In the genomic region with DNA sequence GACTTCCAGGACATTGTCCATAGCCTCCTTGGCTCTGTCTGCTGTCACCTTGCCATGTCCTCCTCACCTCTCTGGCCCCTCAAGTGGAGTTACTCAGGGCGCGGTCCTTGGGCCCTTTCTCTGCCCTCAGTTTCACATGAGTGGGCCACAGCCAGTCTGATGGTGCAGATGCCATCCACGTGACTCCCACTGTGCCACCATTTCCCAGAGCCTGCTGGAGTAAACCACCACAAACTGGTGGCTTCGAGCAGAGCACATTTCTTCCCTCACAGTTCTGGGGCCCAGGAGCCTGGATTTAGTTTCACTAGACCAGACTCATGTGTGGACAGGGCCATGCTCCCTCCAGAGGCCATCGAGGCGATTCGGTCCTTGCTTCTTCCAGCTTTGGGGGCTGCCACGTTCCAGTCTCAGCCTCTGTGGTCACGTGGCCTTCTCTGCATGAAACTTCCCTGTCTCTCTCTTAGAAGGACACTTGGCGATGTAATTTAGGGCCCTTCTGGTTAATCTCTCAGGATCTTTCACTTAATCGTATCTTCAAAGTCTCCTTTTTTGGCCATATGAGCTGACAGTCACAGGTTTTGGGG, we compare ENCODE assay signal across 21 cellular contexts. TPM values are rescaled to one million over a fixed set of nuclear protein-coding genes. Genes with fewer than 3 reads are reported as not detected.
DNase-seq lines count a peak whose midpoint lies in the region; ATAC-seq and TF ChIP-seq lines count a peak whose summit lies in the region.
"Had no signal": no experiment of that assay in that cellular context is flagged by ENCODE, and none has a peak within 500 bp of the region (broad histone marks: within the 10 kb centered on the region; RNA-seq: fewer than 3 reads in every experiment).

No MANE protein-coding gene starts in this region.

- H3K4me2 ChIP-seq in PC-3 (ENCODE audit: low read length) = no peak overlapping the region
- H3K4me2 ChIP-seq: A549, hepatocyte had no signal

- no peak overlapping the region for H3K27ac ChIP-seq in PC-3 (ENCODE audit: low read length)
- H3K27ac ChIP-seq: A549, hepatocyte, transverse colon had no signal

- no peaks in the 10 kb centered on the region for H3K9me2 ChIP-seq in PC-3 (replicated peaks; ENCODE audit: low read length)

- ATAC-seq in stimulated activated naive CD8-positive, alpha-beta T cell treated with anti-CD3 and anti-CD28 coated beads, Interleukin-15, Interleukin-2, amounts not matched to agents 100 U/mL and 50 U/mL, for 24 hours = peak; percentile 5
- no peak for ATAC-seq in stimulated activated naive CD8-positive, alpha-beta T cell treated with anti-CD3 and anti-CD28 coated beads, Interleukin-15, amount 100 ng/mL, for 72 hours
- ATAC-seq in PC-3 = no peak
- ATAC-seq: A549 had no signal

- no peak for TF ChIP-seq CTCF in PC-3 (conservative IDR thresholded peaks at IDR 0.05; ENCODE audit: low read depth, low read length)

- no peaks in the 10 kb centered on the region for H3K4me1 ChIP-seq in PC-3 (ENCODE audit: insufficient read depth, low read length)
- H3K4me1 ChIP-seq: A549, transverse colon had no signal

- intact Hi-C loops in PC-3 (cut with micrococcal nuclease) = no loop called here

- POLR2A ChIA-PET in PC-3 (lab: Charles Lee; ENCODE audit: unreplicated experiment) = no interaction called here

- H3K4me3 ChIP-seq in PC-3 (ENCODE audit: low read length) = no peak overlapping the region
- H3K4me3 ChIP-seq: A549, hepatocyte, transverse colon had no signal

- no peak overlapping the region for H3K4me3 Mint-ChIP-seq in stimulated activated naive CD8-positive, alpha-beta T cell treated with anti-CD3 and anti-CD28 coated beads, Interleukin-15, amount 100 ng/mL, for 72 hours
- peak overlapping the region; percentile 74 to 96 (median 89) for H3K4me3 Mint-ChIP-seq in IgD-negative memory B cell
- H3K4me3 Mint-ChIP-seq: CD4-positive, alpha-beta T cell; neural crest cell; T-helper 1 cell treated with Interleukin-12 subunit alpha and Interleukin-12 subunit beta and Interleukin-4 antibody, amounts not matched to agents 30 μg/mL and 1 μg/mL, for 36 hours had no signal

- no peaks in the 10 kb centered on the region for H3F3A ChIP-seq in PC-3 (ENCODE audit: low read length, unreplicated experiment)

- peaks cover 11% of the 10 kb centered on the region; the same call in 1 of the 2 replicates for H3K36me3 ChIP-seq in PC-3 (ENCODE audit: low read depth, low read length)

- no peaks in the 10 kb centered on the region for H4K20me1 ChIP-seq in PC-3 (ENCODE audit: low read length)

- peak overlapping the region in 1 of 2 donors; percentile 76 for H3K27ac Mint-ChIP-seq in stimulated activated naive CD8-positive, alpha-beta T cell treated with anti-CD3 and anti-CD28 coated beads, Interleukin-15, amount 100 ng/mL, for 72 hours
- H3K27ac Mint-ChIP-seq in IgD-negative memory B cell = peak overlapping the region; percentile 97 to 99 (median 99)
- H3K27ac Mint-ChIP-seq: CD4-positive, alpha-beta T cell; T-helper 1 cell treated with Interleukin-12 subunit alpha and Interleukin-12 subunit beta and Interleukin-4 antibody, amounts not matched to agents 30 μg/mL and 1 μg/mL, for 36 hours had no signal

- no peak overlapping the region for H3K9ac ChIP-seq in PC-3 (ENCODE audit: low read length)

- H3K9me3 Mint-ChIP-seq in stimulated activated naive CD8-positive, alpha-beta T cell treated with anti-CD3 and anti-CD28 coated beads, Interleukin-15, amount 100 ng/mL, for 72 hours = no peaks in the 10 kb centered on the region
- peaks cover 0 to 2% (median 0%) of the 10 kb centered on the region in 3 donors for H3K9me3 Mint-ChIP-seq in IgD-negative memory B cell
- H3K9me3 Mint-ChIP-seq: CD4-positive, alpha-beta T cell; neural crest cell; T-helper 1 cell treated with Interleukin-12 subunit alpha and Interleukin-12 subunit beta and Interleukin-4 antibody, amounts not matched to agents 30 μg/mL and 1 μg/mL, for 36 hours had no signal

- no TSS peak for BruUV-seq in PC-3 (replicated peaks; lab: Mats Ljungman, UMichigan)

- CTCF ChIA-PET in PC-3 (lab: Charles Lee) = no interaction called here

- DNase-seq in stimulated activated naive CD8-positive, alpha-beta T cell treated with anti-CD3 and anti-CD28 coated beads, Interleukin-15, Interleukin-2, amounts not matched to agents 100 U/mL and 50 U/mL, for 24 hours = no peak
- no peak for DNase-seq in stimulated activated naive CD8-positive, alpha-beta T cell treated with anti-CD3 and anti-CD28 coated beads, Interleukin-15, amount 100 ng/mL, for 72 hours
- DNase-seq in germinal center (ENCODE audit: low spot score) = peak; percentile 40
- no peak for DNase-seq in dedifferentiated amniotic fluid mesenchymal stem cell (ENCODE audit: extremely low spot score)
- no peak for DNase-seq in PC-3
- no peak for DNase-seq in NCI-H2227 treated with DMSO at 0.1 percent for 48 hours (lab: John Stamatoyannopoulos, UW)
- no peak for DNase-seq in NCI-H774 (lab: John Stamatoyannopoulos, UW)
- DNase-seq: CD4-positive, alpha-beta T cell; mesendoderm; NCI-H1694 treated with DMSO at 0.1 percent for 48 hours; SHP77 treated with DMSO at 0.1 percent for 48 hours; transverse colon had no signal

- peaks cover 4% of the 10 kb centered on the region for H3K36me3 Mint-ChIP-seq in IgD-negative memory B cell

- H2AFZ ChIP-seq in PC-3 (ENCODE audit: low read length) = no peak overlapping the region
- H2AFZ ChIP-seq: hepatocyte had no signal

- no peaks in the 10 kb centered on the region for H3K4me1 Mint-ChIP-seq in stimulated activated naive CD8-positive, alpha-beta T cell treated with anti-CD3 and anti-CD28 coated beads, Interleukin-15, amount 100 ng/mL, for 72 hours
- peaks cover 47 to 64% (median 63%) of the 10 kb centered on the region in 3 donors for H3K4me1 Mint-ChIP-seq in IgD-negative memory B cell
- H3K4me1 Mint-ChIP-seq: neural crest cell had no signal

- H3K27me3 ChIP-seq in PC-3 (ENCODE audit: low read length) = no peaks in the 10 kb centered on the region
- H3K27me3 ChIP-seq: hepatocyte, transverse colon had no signal

- no peaks in the 10 kb centered on the region for H3K9me3 ChIP-seq in PC-3 (ENCODE audit: low read length)
- H3K9me3 ChIP-seq: A549, transverse colon had no signal

- H3K79me2 ChIP-seq in PC-3 (ENCODE audit: low read length) = no peaks in the 10 kb centered on the region

- no peaks in the 10 kb centered on the region for H3K27me3 Mint-ChIP-seq in stimulated activated naive CD8-positive, alpha-beta T cell treated with anti-CD3 and anti-CD28 coated beads, Interleukin-15, amount 100 ng/mL, for 72 hours
- H3K27me3 Mint-ChIP-seq in IgD-negative memory B cell = peaks cover 1% of the 10 kb centered on the region
- H3K27me3 Mint-ChIP-seq: CD4-positive, alpha-beta T cell had no signal

RNA-seq across cellular contexts. Expression of a gene that starts 14.6 kb away (rescaled TPM):
- polyA plus RNA-seq in IgD-negative memory B cell = 117 TPM
- 85.9 and 96.8 TPM in 2 replicates for total RNA-seq in PC-3 (2014; rRNA removed)

RNA-seq across cellular contexts. Expression of a gene that starts 28.7 kb away (rescaled TPM):
- polyA plus RNA-seq in IgD-negative memory B cell = 6.6 TPM
- total RNA-seq in PC-3 (2014; rRNA removed) = 2.4 and 5.9 TPM in 2 replicates

RNA-seq across cellular contexts. Expression of a gene that starts 33.6 kb away (rescaled TPM):
- polyA plus RNA-seq in IgD-negative memory B cell = 70.6 TPM
- total RNA-seq in PC-3 (2014; rRNA removed) = 52.2 and 98.1 TPM in 2 replicates

RNA-seq across cellular contexts. Expression of a gene that starts 37.5 kb away (rescaled TPM):
- polyA plus RNA-seq in IgD-negative memory B cell = 49.4 TPM
- not detected in 2 replicates for total RNA-seq in PC-3 (2014; rRNA removed)

RNA-seq across cellular contexts. Expression of a gene that starts 38.5 kb away (rescaled TPM):
- polyA plus RNA-seq in IgD-negative memory B cell = not detected
- not detected in 2 replicates for total RNA-seq in PC-3 (2014; rRNA removed)
- total RNA-seq: cardiac septum, hepatocyte, HT-29, kidney epithelial cell, NCI-H460, transverse colon had no signal
- polyA plus RNA-seq: A549 had no signal

Comparison
In these comparisons a context has a peak if more than half of its experiments do, and no peak if none do; other contexts are left out.
1. H3K4me3 Mint-ChIP-seq: peak in IgD-negative memory B cell (4 of 4); none in stimulated activated naive CD8-positive, alpha-beta T cell treated with anti-CD3 and anti-CD28 coated beads, Interleukin-15, amount 100 ng/mL, for 72 hours (0 of 2).